In the genomic region with DNA sequence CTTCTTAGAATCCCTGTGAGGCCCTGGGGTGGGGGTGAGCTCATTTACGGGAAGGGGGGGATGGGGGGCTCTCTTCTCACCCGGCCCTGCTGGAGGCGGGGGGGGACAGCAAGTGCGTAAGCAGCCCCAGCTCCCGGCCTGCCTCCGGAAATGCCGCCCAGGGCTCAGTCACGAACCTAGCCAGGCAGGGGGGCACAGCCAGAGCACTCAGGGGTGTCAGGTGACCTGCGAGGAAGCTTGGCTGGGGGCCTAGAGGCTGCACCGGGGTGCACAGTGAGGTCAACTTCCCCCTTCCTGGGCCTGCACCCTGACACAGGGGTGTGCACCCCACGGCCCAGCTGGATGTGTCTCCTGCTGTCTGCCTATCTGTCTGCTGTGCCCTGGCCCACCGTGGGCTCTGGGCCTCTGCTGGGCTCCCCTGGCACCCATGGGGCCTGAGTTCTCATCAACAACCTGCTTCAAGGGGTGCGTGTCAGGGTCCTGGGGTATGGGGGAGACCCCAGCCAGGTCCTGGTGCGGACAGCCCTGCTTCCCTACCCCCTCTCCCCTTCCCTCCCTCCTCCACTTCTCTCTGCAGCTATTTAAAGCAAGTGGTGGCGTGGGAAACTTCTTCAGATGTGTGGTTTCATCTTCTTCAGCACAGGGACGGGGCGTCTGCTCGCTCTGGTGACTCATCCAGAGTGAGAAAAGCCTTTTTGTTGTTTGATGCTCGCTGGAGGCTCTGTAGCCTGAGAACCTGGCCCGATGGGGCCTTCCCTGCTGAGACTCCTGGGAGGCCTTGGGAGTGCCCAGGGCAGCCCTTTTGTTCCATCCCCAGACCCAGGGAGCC, we compare ENCODE assay signal across 8 cellular contexts.
DNase-seq lines count a peak whose midpoint lies in the region; ATAC-seq and TF ChIP-seq lines count a peak whose summit lies in the region.

No MANE protein-coding gene starts in this region.

- no peaks in the 10 kb centered on the region for H3K27me3 Mint-ChIP-seq in neural crest cell (ENCODE audit: low read depth)

- H3K9me3 ChIP-seq in NT2/D1 (ENCODE audit: insufficient read depth, low read length) (no peaks in the 10 kb centered on the region), esophagus squamous epithelium (no peaks in the 10 kb centered on the region)

- TF ChIP-seq POLR2A in esophagus squamous epithelium (IDR thresholded peaks at IDR 0.05), result peak in 2 of 4 donors; percentile 12 to 54

- TF ChIP-seq CTCF in esophagus squamous epithelium (IDR thresholded peaks at IDR 0.05) (no peak), neural crest cell (conservative IDR thresholded peaks at IDR 0.05) (no peak)

- H3K27ac Mint-ChIP-seq in neural crest cell (ENCODE audit: unreplicated experiment), result peak overlapping the region; percentile 93

- H3K4me3 Mint-ChIP-seq in neural crest cell, result peak overlapping the region; percentile 34

- DNase-seq in NT2/D1 (ENCODE audit: low read depth, low spot score) (peak; percentile 95), activated T-cell treated with anti-CD3 and anti-CD28 coated beads for 1 hour (ENCODE audit: low read depth) (peak; percentile 86), esophagus squamous epithelium (lab: John Stamatoyannopoulos, UW) (peak; percentile 53), neural crest cell (ENCODE audit: low read depth, low spot score) (peak; percentile 34), stromal cell of bone marrow (ENCODE audit: low read depth) (peak; percentile 69), NCI-H69 (lab: John Stamatoyannopoulos, UW) (no peak)

- H3K36me3 ChIP-seq in NT2/D1 (ENCODE audit: insufficient read depth, insufficient read length, low read length) (no peaks in the 10 kb centered on the region), esophagus squamous epithelium (no peaks in the 10 kb centered on the region)

- H3K4me1 ChIP-seq in NT2/D1 (ENCODE audit: insufficient read depth, insufficient read length) (peaks cover 76% of the 10 kb centered on the region), esophagus squamous epithelium (peaks cover 10 to 42% (median 15%) of the 10 kb centered on the region in 3 donors)

- peak; percentile 78 for ATAC-seq in GM18517 (IDR thresholded peaks at IDR 0.05; ENCODE audit: unreplicated experiment)
- ATAC-seq in HG02852 (IDR thresholded peaks at IDR 0.05; ENCODE audit: unreplicated experiment), result peak; percentile 70

- H3K9me3 Mint-ChIP-seq in neural crest cell, result no peaks in the 10 kb centered on the region

- H3K9ac ChIP-seq in NT2/D1 (ENCODE audit: insufficient read length, low read depth), result peak overlapping the region; percentile 89

- peaks cover 25% of the 10 kb centered on the region for H3K4me1 Mint-ChIP-seq in neural crest cell

- peak overlapping the region; percentile 13 for H3K4me3 ChIP-seq in NT2/D1 (ENCODE audit: insufficient read length, low read depth)
- H3K4me3 ChIP-seq in esophagus squamous epithelium, result no peak overlapping the region

- H3K27me3 ChIP-seq in NT2/D1 (ENCODE audit: insufficient read depth, insufficient read length) (no peaks in the 10 kb centered on the region), esophagus squamous epithelium (peaks cover 0 to 12% (median 0%) of the 10 kb centered on the region in 4 donors)

- peak overlapping the region; percentile 54 to 87 (median 66) for H3K27ac ChIP-seq in esophagus squamous epithelium

- intact Hi-C loops in esophagus squamous epithelium (cut with DNase I), result no loop called here

- no peaks in the 10 kb centered on the region for H3K36me3 Mint-ChIP-seq in neural crest cell (ENCODE audit: low read depth)

- WGBS in esophagus squamous epithelium, 2 donors, result 0% methylated on average over 1 of the region's 20 CpGs; no CpG with 5 or more reads in 1 of the 2 donors
